Comparison of ENCODE assay signal across 15 cellular contexts in the genomic region with DNA sequence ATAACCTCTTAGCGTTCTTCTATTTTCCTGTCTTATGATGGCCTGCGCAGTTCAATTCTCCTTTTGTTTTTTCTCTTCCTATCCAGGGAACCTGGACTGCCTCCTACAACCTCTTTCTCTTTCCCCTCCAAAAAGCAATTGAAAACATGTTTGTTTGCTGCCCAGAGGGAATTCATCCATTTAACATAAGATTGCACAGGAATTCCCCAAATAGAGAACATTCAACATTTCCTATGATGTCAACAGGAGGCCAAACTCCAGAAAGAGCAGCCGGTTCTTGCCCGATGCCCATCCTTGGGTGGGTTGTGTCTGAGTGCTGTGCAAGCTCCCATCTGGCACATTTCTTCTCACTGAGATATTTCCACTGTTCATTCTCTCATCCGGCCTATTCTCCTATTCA.
DNase-seq lines count a peak whose midpoint lies in the region; ATAC-seq and TF ChIP-seq lines count a peak whose summit lies in the region.
"Had no signal": no experiment of that assay in that cellular context is flagged by ENCODE, and none has a peak within 500 bp of the region (broad histone marks: within the 10 kb centered on the region; RNA-seq: fewer than 3 reads in every experiment).

No MANE protein-coding gene starts in this region.

- intact Hi-C loops in heart right ventricle (cut with DNase I): no loop called here

- peaks cover 2% of the 10 kb centered on the region for H3K9me3 Mint-ChIP-seq in glutamatergic neuron (ENCODE audit: unreplicated experiment)
- H3K9me3 Mint-ChIP-seq: CD4-positive, alpha-beta T cell had no signal

- H3K27ac Mint-ChIP-seq in glutamatergic neuron (ENCODE audit: unreplicated experiment): no peak overlapping the region
- H3K27ac Mint-ChIP-seq: CD4-positive, alpha-beta T cell had no signal

- peaks cover 17% of the 10 kb centered on the region for H3K4me1 Mint-ChIP-seq in glutamatergic neuron (ENCODE audit: low read depth, unreplicated experiment)

- no peak for TF ChIP-seq CTCF in fibroblast of mammary gland (conservative IDR thresholded peaks at IDR 0.05; ENCODE audit: control insufficient read depth, insufficient read depth, low read depth, low read length)
- no peak for TF ChIP-seq CTCF in glutamatergic neuron (IDR thresholded peaks at IDR 0.05; ENCODE audit: partially characterized antibody, unreplicated experiment)
- no peak for TF ChIP-seq CTCF in heart right ventricle (IDR thresholded peaks at IDR 0.05)

- no peak overlapping the region for H3K9ac ChIP-seq in adipocyte (ENCODE audit: low read length)

- H3K4me3 Mint-ChIP-seq in glutamatergic neuron (ENCODE audit: unreplicated experiment): peak overlapping the region; percentile 37
- H3K4me3 Mint-ChIP-seq: CD4-positive, alpha-beta T cell had no signal

- DNase-seq in ELF-1 (ENCODE audit: low read depth, low spot score): peak; percentile 23
- peak; percentile 72 for DNase-seq in adipocyte (ENCODE audit: low read depth)
- DNase-seq in fibroblast of mammary gland (ENCODE audit: low read depth): peak; percentile 56
- DNase-seq in glutamatergic neuron: no peak
- no peak for DNase-seq in heart right ventricle
- DNase-seq in activated T-cell treated with anti-CD3 and anti-CD28 coated beads, Interleukin-2, amount 50 U/mL, for 1 hour: no peak
- DNase-seq in middle frontal gyrus (ENCODE audit: extremely low spot score, low spot score): no peak
- no peak for DNase-seq in T1000 (lab: John Stamatoyannopoulos, UW)
- DNase-seq: ACHN; AML-193; Caco-2; CD4-positive, alpha-beta T cell; GDM1 had no signal

- no peaks in the 10 kb centered on the region for H3K27me3 Mint-ChIP-seq in glutamatergic neuron (ENCODE audit: unreplicated experiment)

- no peaks in the 10 kb centered on the region for H3K36me3 Mint-ChIP-seq in glutamatergic neuron (ENCODE audit: unreplicated experiment)

- H3K9me3 ChIP-seq in adipocyte (ENCODE audit: control insufficient read depth, low read length): no peaks in the 10 kb centered on the region
- no peaks in the 10 kb centered on the region for H3K9me3 ChIP-seq in heart right ventricle
- H3K9me3 ChIP-seq: Caco-2, HAP-1 had no signal

- WGBS in heart right ventricle, 2 donors: 63 to 65% methylated on average over 5 of the region's 5 CpGs

- H3K27me3 ChIP-seq in adipocyte (replicated peaks; ENCODE audit: control insufficient read depth, insufficient read depth, low read length): no peaks in the 10 kb centered on the region
- no peaks in the 10 kb centered on the region for H3K27me3 ChIP-seq in heart right ventricle

- no peak for ATAC-seq in heart right ventricle

- H3K4me1 ChIP-seq in adipocyte (ENCODE audit: control insufficient read depth, insufficient read depth, low read length) (peaks cover 5% of the 10 kb centered on the region), heart right ventricle (no peaks in the 10 kb centered on the region)
- H3K4me1 ChIP-seq: Caco-2, HAP-1 had no signal

- H3K4me3 ChIP-seq in adipocyte (ENCODE audit: low read length) (no peak overlapping the region), fibroblast of mammary gland (ENCODE audit: control insufficient read depth, low read depth, low read length) (no peak overlapping the region), heart right ventricle (no peak overlapping the region)
- H3K4me3 ChIP-seq: HAP-1 had no signal

- no peak overlapping the region for H3K27ac ChIP-seq in heart right ventricle
- H3K27ac ChIP-seq: C4-2B had no signal

- no peaks in the 10 kb centered on the region for H3K36me3 ChIP-seq in adipocyte (ENCODE audit: control insufficient read depth, insufficient read depth, low read length, severe bottlenecking)
- H3K36me3 ChIP-seq in heart right ventricle: no peaks in the 10 kb centered on the region
- H3K36me3 ChIP-seq: HAP-1 had no signal

Comparison
In these comparisons a context has a peak if more than half of its experiments do, and no peak if none do; other contexts are left out.
1. DNase-seq: peak in ELF-1 (single experiment), adipocyte (single experiment) and fibroblast of mammary gland (single experiment); none in glutamatergic neuron (single experiment), heart right ventricle (0 of 2), activated T-cell treated with anti-CD3 and anti-CD28 coated beads, Interleukin-2, amount 50 U/mL, for 1 hour (single experiment), middle frontal gyrus (single experiment) and T1000 (single experiment).